ENCODE assay signal across 29 cellular contexts in genomic region chr4:152945639-152946038, GRCh38.
"Had no signal": no experiment of that assay in that cellular context is flagged by ENCODE, and none has a peak within 500 bp of the region (broad histone marks: within the 10 kb centered on the region; RNA-seq: fewer than 3 reads in every experiment).

No MANE protein-coding gene starts in this region.

- H3K4me3 ChIP-seq: adrenal gland, body of pancreas, breast epithelium, PC-9 had no signal

- H3K4me2 ChIP-seq: KMS-11, PC-9 had no signal

- H3K9ac ChIP-seq: KMS-11 had no signal

- H3K9me3 ChIP-seq: adrenal gland, body of pancreas, breast epithelium had no signal

- H2AFZ ChIP-seq: PC-9 had no signal

- H3K27me3 ChIP-seq: body of pancreas, breast epithelium had no signal

- H3K4me1 ChIP-seq: adrenal gland, breast epithelium had no signal

- H3K27ac ChIP-seq: adrenal gland, body of pancreas, breast epithelium, KMS-11, PC-9, VCaP had no signal

- H3K36me3 ChIP-seq: adrenal gland, breast epithelium had no signal

- DNase-seq: activated CD4-positive, alpha-beta T cell treated with anti-CD3 and anti-CD28 coated beads for 1 hour; activated CD4-positive, alpha-beta T cell treated with anti-CD3 and anti-CD28 coated beads, Interleukin-2, amount 10 ng/mL, durations not matched to agents 24 days and 14 days; activated CD4-positive, alpha-beta T cell treated with anti-CD3 and anti-CD28 coated beads, Interleukin-2, amount 50 U/mL, for 4 hours; activated CD4-positive, CD25-positive, alpha-beta regulatory T cell; activated CD8-positive, alpha-beta T cell treated with anti-CD3 and anti-CD28 coated beads, Interleukin-2, amount 10 ng/mL, durations not matched to agents 7 days and 5 days; activated gamma-delta T cell; activated naive CD4-positive, alpha-beta T cell treated with Interleukin-2 at 50 U/mL for 16 hours; activated T-cell treated with anti-CD3 and anti-CD28 coated beads, Interleukin-2, amount 50 U/mL, for 24 hours; adrenal gland; body of pancreas; MM.1S; MV-4-11; NCI-H1092; NCI-H1436 treated with DMSO at 0.1 percent for 48 hours; NCI-H1694 treated with DMSO at 0.1 percent for 48 hours; NCI-H2029; NCI-H345; NCI-H524 treated with DMSO at 0.1 percent for 48 hours; NCI-H748 treated with DMSO at 0.1 percent for 48 hours; PC-9; Right ventricle myocardium superior; SW 1271; T-helper 1 cell; T-helper 2 cell; T-helper 9 cell had no signal

- ATAC-seq: activated CD8-positive, alpha-beta T cell treated with anti-CD3 and anti-CD28 coated beads, Interleukin-2, amount 10 ng/mL, durations not matched to agents 7 days and 5 days; activated naive CD4-positive, alpha-beta T cell treated with anti-CD3 and anti-CD28 coated beads, Interleukin-2, amount 50 U/mL, for 72 hours; body of pancreas had no signal
